Comparison of ENCODE assay signal across 1 cellular context in the genomic region with DNA sequence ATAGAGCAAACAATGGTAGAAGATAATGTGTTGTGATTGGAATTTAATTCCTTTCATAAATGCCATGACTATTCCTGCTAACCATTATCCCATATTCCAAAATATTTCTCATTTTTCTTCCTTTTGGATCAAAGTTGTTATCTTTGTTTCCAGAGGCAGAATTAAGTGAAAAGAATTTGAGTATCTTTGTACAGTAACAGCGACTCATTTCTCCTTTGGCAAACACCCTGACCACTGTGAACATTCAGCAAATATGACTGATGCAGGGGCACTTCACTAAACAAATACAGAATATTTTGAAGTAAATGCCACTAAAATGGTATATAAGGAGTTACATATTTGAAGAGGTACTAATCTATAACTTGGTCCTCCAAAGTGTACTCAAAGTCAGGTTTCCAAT.
TF ChIP-seq lines count a peak whose summit lies in the region.

No MANE protein-coding gene starts in this region.

TF ChIP-seq in SK-N-SH, 30 proteins besides CTCF, POLR2A, EP300 and RAD21 (continued from another document):
- TF ChIP-seq CHD2 (IDR thresholded peaks at IDR 0.05; ENCODE audit: low read length, partially characterized antibody) (no peak), JUND (IDR thresholded peaks at IDR 0.05) (peak; percentile 74), NFIC (IDR thresholded peaks at IDR 0.05; ENCODE audit: borderline replicate concordance) (peak; percentile 87), ELF1 (IDR thresholded peaks at IDR 0.05) (peak; percentile 6; the same call in 1 of the 2 replicates), POLR2AphosphoS5 (IDR thresholded peaks at IDR 0.05; ENCODE audit: low read depth, low read length) (peak; percentile 50; the same call in 1 of the 2 replicates), SMC3 (IDR thresholded peaks at IDR 0.05; ENCODE audit: low read depth, low read length) (no peak), MXI1 (IDR thresholded peaks at IDR 0.05; ENCODE audit: low read depth, low read length) (no peak), SIN3A (IDR thresholded peaks at IDR 0.05; ENCODE audit: borderline replicate concordance, low read depth, low read length) (no peak), YY1 (IDR thresholded peaks at IDR 0.05; ENCODE audit: low read depth) (no peak), MEF2A (IDR thresholded peaks at IDR 0.05; ENCODE audit: borderline replicate concordance, low read depth) (peak; percentile 27; the same call in 1 of the 2 replicates), GATA2 (CRISPR knock-in tag; IDR thresholded peaks at IDR 0.05) (no peak), RXRA (IDR thresholded peaks at IDR 0.05; ENCODE audit: borderline replicate concordance, low read depth) (0 out of 2 replicates have a peak, but pooled peaks have one; percentile 37), RFX5 (IDR thresholded peaks at IDR 0.05; ENCODE audit: low read length) (no peak), NRF1 (IDR thresholded peaks at IDR 0.05; ENCODE audit: low read depth, low read length) (no peak), RCOR1 (IDR thresholded peaks at IDR 0.05; ENCODE audit: low read length) (no peak), TAF1 (IDR thresholded peaks at IDR 0.05; ENCODE audit: borderline replicate concordance, low read depth, low read length) (no peak), TEAD4 (IDR thresholded peaks at IDR 0.05; ENCODE audit: borderline replicate concordance, insufficient read depth) (peak; percentile 39; the same call in 1 of the 2 replicates), FOXJ3 (CRISPR knock-in tag; IDR thresholded peaks at IDR 0.05) (no peak)
- TF ChIP-seq, protein P1, sequence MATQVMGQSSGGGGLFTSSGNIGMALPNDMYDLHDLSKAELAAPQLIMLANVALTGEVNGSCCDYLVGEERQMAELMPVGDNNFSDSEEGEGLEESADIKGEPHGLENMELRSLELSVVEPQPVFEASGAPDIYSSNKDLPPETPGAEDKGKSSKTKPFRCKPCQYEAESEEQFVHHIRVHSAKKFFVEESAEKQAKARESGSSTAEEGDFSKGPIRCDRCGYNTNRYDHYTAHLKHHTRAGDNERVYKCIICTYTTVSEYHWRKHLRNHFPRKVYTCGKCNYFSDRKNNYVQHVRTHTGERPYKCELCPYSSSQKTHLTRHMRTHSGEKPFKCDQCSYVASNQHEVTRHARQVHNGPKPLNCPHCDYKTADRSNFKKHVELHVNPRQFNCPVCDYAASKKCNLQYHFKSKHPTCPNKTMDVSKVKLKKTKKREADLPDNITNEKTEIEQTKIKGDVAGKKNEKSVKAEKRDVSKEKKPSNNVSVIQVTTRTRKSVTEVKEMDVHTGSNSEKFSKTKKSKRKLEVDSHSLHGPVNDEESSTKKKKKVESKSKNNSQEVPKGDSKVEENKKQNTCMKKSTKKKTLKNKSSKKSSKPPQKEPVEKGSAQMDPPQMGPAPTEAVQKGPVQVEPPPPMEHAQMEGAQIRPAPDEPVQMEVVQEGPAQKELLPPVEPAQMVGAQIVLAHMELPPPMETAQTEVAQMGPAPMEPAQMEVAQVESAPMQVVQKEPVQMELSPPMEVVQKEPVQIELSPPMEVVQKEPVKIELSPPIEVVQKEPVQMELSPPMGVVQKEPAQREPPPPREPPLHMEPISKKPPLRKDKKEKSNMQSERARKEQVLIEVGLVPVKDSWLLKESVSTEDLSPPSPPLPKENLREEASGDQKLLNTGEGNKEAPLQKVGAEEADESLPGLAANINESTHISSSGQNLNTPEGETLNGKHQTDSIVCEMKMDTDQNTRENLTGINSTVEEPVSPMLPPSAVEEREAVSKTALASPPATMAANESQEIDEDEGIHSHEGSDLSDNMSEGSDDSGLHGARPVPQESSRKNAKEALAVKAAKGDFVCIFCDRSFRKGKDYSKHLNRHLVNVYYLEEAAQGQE (IDR thresholded peaks at IDR 0.05; ENCODE audit: low read depth, low read length): no peak
- TF ChIP-seq, protein P2, sequence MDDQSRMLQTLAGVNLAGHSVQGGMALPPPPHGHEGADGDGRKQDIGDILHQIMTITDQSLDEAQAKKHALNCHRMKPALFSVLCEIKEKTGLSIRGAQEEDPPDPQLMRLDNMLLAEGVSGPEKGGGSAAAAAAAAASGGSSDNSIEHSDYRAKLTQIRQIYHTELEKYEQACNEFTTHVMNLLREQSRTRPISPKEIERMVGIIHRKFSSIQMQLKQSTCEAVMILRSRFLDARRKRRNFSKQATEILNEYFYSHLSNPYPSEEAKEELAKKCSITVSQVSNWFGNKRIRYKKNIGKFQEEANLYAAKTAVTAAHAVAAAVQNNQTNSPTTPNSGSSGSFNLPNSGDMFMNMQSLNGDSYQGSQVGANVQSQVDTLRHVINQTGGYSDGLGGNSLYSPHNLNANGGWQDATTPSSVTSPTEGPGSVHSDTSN (IDR thresholded peaks at IDR 0.05): peak; percentile 73
- TF ChIP-seq, protein P3, sequence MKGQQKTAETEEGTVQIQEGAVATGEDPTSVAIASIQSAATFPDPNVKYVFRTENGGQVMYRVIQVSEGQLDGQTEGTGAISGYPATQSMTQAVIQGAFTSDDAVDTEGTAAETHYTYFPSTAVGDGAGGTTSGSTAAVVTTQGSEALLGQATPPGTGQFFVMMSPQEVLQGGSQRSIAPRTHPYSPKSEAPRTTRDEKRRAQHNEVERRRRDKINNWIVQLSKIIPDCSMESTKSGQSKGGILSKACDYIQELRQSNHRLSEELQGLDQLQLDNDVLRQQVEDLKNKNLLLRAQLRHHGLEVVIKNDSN (IDR thresholded peaks at IDR 0.05; ENCODE audit: borderline replicate concordance, low read depth): no peak
- TF ChIP-seq, protein P4, sequence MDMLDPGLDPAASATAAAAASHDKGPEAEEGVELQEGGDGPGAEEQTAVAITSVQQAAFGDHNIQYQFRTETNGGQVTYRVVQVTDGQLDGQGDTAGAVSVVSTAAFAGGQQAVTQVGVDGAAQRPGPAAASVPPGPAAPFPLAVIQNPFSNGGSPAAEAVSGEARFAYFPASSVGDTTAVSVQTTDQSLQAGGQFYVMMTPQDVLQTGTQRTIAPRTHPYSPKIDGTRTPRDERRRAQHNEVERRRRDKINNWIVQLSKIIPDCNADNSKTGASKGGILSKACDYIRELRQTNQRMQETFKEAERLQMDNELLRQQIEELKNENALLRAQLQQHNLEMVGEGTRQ (IDR thresholded peaks at IDR 0.05; ENCODE audit: borderline replicate concordance, low read depth, low read length): no peak
- TF ChIP-seq, protein P5, sequence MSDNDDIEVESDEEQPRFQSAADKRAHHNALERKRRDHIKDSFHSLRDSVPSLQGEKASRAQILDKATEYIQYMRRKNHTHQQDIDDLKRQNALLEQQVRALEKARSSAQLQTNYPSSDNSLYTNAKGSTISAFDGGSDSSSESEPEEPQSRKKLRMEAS (IDR thresholded peaks at IDR 0.05; ENCODE audit: low read depth): no peak
- TF ChIP-seq, protein P6, sequence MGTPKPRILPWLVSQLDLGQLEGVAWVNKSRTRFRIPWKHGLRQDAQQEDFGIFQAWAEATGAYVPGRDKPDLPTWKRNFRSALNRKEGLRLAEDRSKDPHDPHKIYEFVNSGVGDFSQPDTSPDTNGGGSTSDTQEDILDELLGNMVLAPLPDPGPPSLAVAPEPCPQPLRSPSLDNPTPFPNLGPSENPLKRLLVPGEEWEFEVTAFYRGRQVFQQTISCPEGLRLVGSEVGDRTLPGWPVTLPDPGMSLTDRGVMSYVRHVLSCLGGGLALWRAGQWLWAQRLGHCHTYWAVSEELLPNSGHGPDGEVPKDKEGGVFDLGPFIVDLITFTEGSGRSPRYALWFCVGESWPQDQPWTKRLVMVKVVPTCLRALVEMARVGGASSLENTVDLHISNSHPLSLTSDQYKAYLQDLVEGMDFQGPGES (IDR thresholded peaks at IDR 0.05; ENCODE audit: low read depth, low read length): no peak
